Comparison of ENCODE assay signal across 8 cellular contexts in genomic region chr1:61254629-61255323, GRCh38.
DNase-seq lines count a peak whose midpoint lies in the region; ATAC-seq and FAIRE-seq lines count a peak whose summit lies in the region.

No MANE protein-coding gene starts in this region.

- H3K9me3 ChIP-seq in endocrine pancreas (ENCODE audit: control insufficient read depth, low read length), result no peaks in the 10 kb centered on the region

- no peaks in the 10 kb centered on the region for H3K4me1 ChIP-seq in endocrine pancreas (ENCODE audit: control insufficient read depth, insufficient read depth, low read length)

- H3K36me3 ChIP-seq in endocrine pancreas (ENCODE audit: control insufficient read depth, insufficient read depth, low read length), result no peaks in the 10 kb centered on the region

- no peak for FAIRE-seq in urothelium cell line (lab: Jason Lieb, UNC)

- no peaks in the 10 kb centered on the region for H3K27me3 ChIP-seq in endocrine pancreas (ENCODE audit: control insufficient read depth, insufficient read depth, low read length)

- no peak for ATAC-seq in GM21717 (IDR thresholded peaks at IDR 0.05; ENCODE audit: unreplicated experiment)

- H3K9ac ChIP-seq in endocrine pancreas (ENCODE audit: control insufficient read depth, insufficient read depth, low read length), result peak overlapping the region; percentile 73

- DNase-seq in AG20443 (ENCODE audit: low spot score) (peak; percentile 45), NCI-H446 (lab: John Stamatoyannopoulos, UW) (peak; percentile 59 to 75), myocyte (ENCODE audit: low read depth) (peak; percentile 66), urothelium cell line (ENCODE audit: low spot score) (no peak), NCI-H1417 treated with DMSO at 0.1 percent for 48 hours (lab: John Stamatoyannopoulos, UW) (no peak), DMS79 treated with DMSO at 0.1 percent for 48 hours (lab: John Stamatoyannopoulos, UW) (no peak)

- peak overlapping the region; percentile 65 for H3K4me3 ChIP-seq in endocrine pancreas (ENCODE audit: control insufficient read depth, insufficient read depth, low read length)

Comparison
In these comparisons a context has a peak if more than half of its experiments do, and no peak if none do; other contexts are left out.
1. DNase-seq: peak in AG20443 (single experiment), NCI-H446 (2 of 2) and myocyte (single experiment); none in urothelium cell line (single experiment), NCI-H1417 treated with DMSO at 0.1 percent for 48 hours (single experiment) and DMS79 treated with DMSO at 0.1 percent for 48 hours (single experiment).